In the genomic region with DNA sequence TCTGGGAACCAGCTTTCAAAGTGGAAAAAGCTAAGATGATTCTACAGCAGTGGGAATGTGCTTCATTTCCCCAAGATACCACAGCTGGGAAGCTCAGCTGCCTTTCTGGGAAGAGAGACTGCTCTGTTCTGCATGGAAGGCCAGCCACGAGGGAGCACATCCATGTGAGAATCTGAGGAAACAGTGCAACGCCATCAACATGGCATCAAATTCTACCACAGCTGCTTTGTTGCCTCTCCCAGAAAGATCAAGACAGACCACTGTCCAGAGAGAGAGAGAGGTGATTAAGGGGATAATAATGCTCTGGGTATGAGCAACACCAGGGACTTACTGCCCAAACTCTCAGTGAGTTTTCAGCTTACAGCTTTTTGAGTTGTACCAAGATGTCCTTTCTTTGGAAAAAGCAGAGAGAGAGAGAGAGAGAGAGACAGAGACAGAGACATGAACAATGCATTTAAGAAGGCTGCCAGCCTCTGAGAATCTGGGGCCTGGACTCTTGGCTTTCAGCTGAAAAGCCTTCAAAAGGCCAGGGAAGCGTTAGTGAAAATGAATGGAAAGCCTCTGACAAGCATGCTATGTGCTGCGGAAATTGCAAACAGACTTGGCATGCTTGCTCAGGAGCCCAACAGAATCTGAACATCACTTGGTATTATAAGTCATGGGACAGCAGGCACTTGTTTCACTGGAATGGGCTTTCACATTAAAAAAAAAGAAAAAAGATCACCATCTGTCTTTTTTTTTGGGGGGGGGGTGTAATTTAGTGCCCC, we compare ENCODE assay signal across 18 cellular contexts.
A peak's percentile ranks its signal among the peaks of the same experiment; 100 is the strongest.
DNase-seq lines count a peak whose midpoint lies in the region; ATAC-seq and TF ChIP-seq lines count a peak whose summit lies in the region.
"Had no signal": no experiment of that assay in that cellular context is flagged by ENCODE, and none has a peak within 500 bp of the region (broad histone marks: within the 10 kb centered on the region; RNA-seq: fewer than 3 reads in every experiment).

No MANE protein-coding gene starts in this region.

- H4K91ac ChIP-seq in neuronal stem cell (ENCODE audit: low read depth, low read length, poor library complexity), result no peak overlapping the region

- TF ChIP-seq CTCF in fibroblast of mammary gland (conservative IDR thresholded peaks at IDR 0.05; ENCODE audit: control insufficient read depth, insufficient read depth, low read depth, low read length), result no peak
- TF ChIP-seq CTCF in endothelial cell (IDR thresholded peaks at IDR 0.05; ENCODE audit: unreplicated experiment), result no peak

- H3K27me3 ChIP-seq in neuronal stem cell (ENCODE audit: control insufficient read depth in 3 of 3, insufficient read depth in 3 of 3, low read depth in 1 of 3, low read length in 3 of 3), result no peaks in the 10 kb centered on the region
- H3K27me3 ChIP-seq: BLaER1, sigmoid colon had no signal

- H2AK5ac ChIP-seq in neuronal stem cell (ENCODE audit: low read depth, low read length), result no peak overlapping the region

- H4K8ac ChIP-seq in neuronal stem cell (ENCODE audit: low read depth, low read length), result no peak overlapping the region

- intact Hi-C loops in posterior cingulate gyrus (cut with DNase I), result no loop called here

- no peaks in the 10 kb centered on the region for H3K79me1 ChIP-seq in neuronal stem cell (ENCODE audit: low read depth, low read length)

- peak overlapping the region; percentile 19 for H2AFZ ChIP-seq in neuronal stem cell (ENCODE audit: low read length)

- H3K4ac ChIP-seq in neuronal stem cell (ENCODE audit: low read length), result no peak overlapping the region

- H3K14ac ChIP-seq in neuronal stem cell (ENCODE audit: low read length), result no peak overlapping the region

- H3K4me3 Mint-ChIP-seq in endothelial cell (ENCODE audit: unreplicated experiment), result no peak overlapping the region
- H3K4me3 Mint-ChIP-seq: stimulated activated naive CD8-positive, alpha-beta T cell treated with anti-CD3 and anti-CD28 coated beads, Interleukin-15, Interleukin-2, amounts not matched to agents 100 ng/mL and 50 ng/mL, for 24 hours had no signal

- H3K23ac ChIP-seq in neuronal stem cell (ENCODE audit: low read depth, low read length, poor library complexity), result no peak overlapping the region

- ATAC-seq in HG03135 (IDR thresholded peaks at IDR 0.05; ENCODE audit: unreplicated experiment), result no peak
- ATAC-seq: Panc1 had no signal

- no peak overlapping the region for H3K9ac ChIP-seq in neuronal stem cell (ENCODE audit: low read depth, low read length, poor library complexity)
- H3K9ac ChIP-seq: BLaER1 had no signal

- H3K4me3 ChIP-seq in fibroblast of mammary gland (ENCODE audit: control insufficient read depth, low read depth, low read length) (no peak overlapping the region), neuronal stem cell (ENCODE audit: low read length in 2 of 2) (no peak overlapping the region)
- H3K4me3 ChIP-seq: BLaER1, sigmoid colon had no signal

- WGBS in neuronal stem cell (ENCODE audit: extremely low coverage in 2 of 2, insufficient read length in 2 of 2, insufficient replicate concordance in 1 of 2), 2 donors, result no CpG with 5 or more reads among the region's 4 CpGs

- no peak overlapping the region for H2BK12ac ChIP-seq in neuronal stem cell (ENCODE audit: low read length)

- H3K27ac ChIP-seq in neuronal stem cell (replicated peaks; ENCODE audit: low read length), result no peak overlapping the region
- H3K27ac ChIP-seq: BLaER1, sigmoid colon had no signal

- H3K4me1 ChIP-seq in neuronal stem cell (ENCODE audit: control insufficient read depth in 2 of 2, insufficient read depth in 1 of 2, low read depth in 1 of 2, low read length in 2 of 2), result peaks cover 0 to 3% of the 10 kb centered on the region in 2 donors
- H3K4me1 ChIP-seq: BLaER1, sigmoid colon had no signal

- DNase-seq in AG20443 (ENCODE audit: low spot score) (peak; percentile 73), M059J (ENCODE audit: low read depth) (peak; percentile 43), fibroblast of mammary gland (ENCODE audit: low read depth) (peak; percentile 71), neuronal stem cell (ENCODE audit: low spot score) (no peak), posterior cingulate gyrus (no peak), SKM-1 treated with dmso at 0.1 percent for 144 hours (lab: John Stamatoyannopoulos, UW; ENCODE audit: unreplicated experiment) (no peak), endothelial cell (ENCODE audit: low spot score) (no peak)
- DNase-seq: activated CD4-positive, CD25-positive, alpha-beta regulatory T cell treated with anti-CD3 and anti-CD28 coated beads, Interleukin-2, amount 50 U/mL, for 72 hours; activated CD8-positive, alpha-beta memory T cell treated with anti-CD3 and anti-CD28 coated beads, Interleukin-2, amount 50 U/mL, for 48 hours; activated naive CD4-positive, alpha-beta T cell treated with anti-CD3 and anti-CD28 coated beads, Interleukin-2, amount 50 U/mL, for 16 hours; DMS53; NCI-H187; NCI-H510A; sigmoid colon had no signal

- no peaks in the 10 kb centered on the region for H3K36me3 Mint-ChIP-seq in endothelial cell (ENCODE audit: low read depth, unreplicated experiment)

- no peak overlapping the region for H3K4me2 ChIP-seq in neuronal stem cell (ENCODE audit: insufficient read depth, low read length, poor library complexity, severe bottlenecking)
- H3K4me2 ChIP-seq: BLaER1 had no signal

- no peaks in the 10 kb centered on the region for H3K27me3 Mint-ChIP-seq in endothelial cell (ENCODE audit: unreplicated experiment)
- H3K27me3 Mint-ChIP-seq: stimulated activated naive CD8-positive, alpha-beta T cell treated with anti-CD3 and anti-CD28 coated beads, Interleukin-15, Interleukin-2, amounts not matched to agents 100 ng/mL and 50 ng/mL, for 24 hours had no signal

- no peak overlapping the region for H2BK5ac ChIP-seq in neuronal stem cell (ENCODE audit: low read length)

- no peaks in the 10 kb centered on the region for H3K4me1 Mint-ChIP-seq in endothelial cell (ENCODE audit: unreplicated experiment)

- H2BK120ac ChIP-seq in neuronal stem cell (ENCODE audit: low read depth, low read length), result no peak overlapping the region

- H3K27ac Mint-ChIP-seq in endothelial cell (ENCODE audit: unreplicated experiment), result no peak overlapping the region
- H3K27ac Mint-ChIP-seq: stimulated activated naive CD8-positive, alpha-beta T cell treated with anti-CD3 and anti-CD28 coated beads, Interleukin-15, Interleukin-2, amounts not matched to agents 100 ng/mL and 50 ng/mL, for 24 hours had no signal

- no peaks in the 10 kb centered on the region for H3K9me3 Mint-ChIP-seq in endothelial cell (ENCODE audit: unreplicated experiment)

- no peaks in the 10 kb centered on the region for H3K36me3 ChIP-seq in neuronal stem cell (replicated peaks in 1 of 2; ENCODE audit: control insufficient read depth in 2 of 2, insufficient read depth in 2 of 2, low read length in 2 of 2)
- H3K36me3 ChIP-seq: BLaER1, sigmoid colon had no signal

- H2BK15ac ChIP-seq in neuronal stem cell (ENCODE audit: low read length), result no peak overlapping the region

- H3K9me3 ChIP-seq in neuronal stem cell (replicated peaks in 1 of 2; ENCODE audit: control insufficient read depth in 2 of 2, insufficient read depth in 1 of 2, low read depth in 1 of 2, low read length in 2 of 2), result no peaks in the 10 kb centered on the region
- H3K9me3 ChIP-seq: BLaER1, sigmoid colon had no signal

- H3K18ac ChIP-seq in neuronal stem cell (ENCODE audit: low read length), result peak overlapping the region; percentile 68

Comparison
In these comparisons a context has a peak if more than half of its experiments do, and no peak if none do; other contexts are left out.
1. DNase-seq: peak in AG20443 (single experiment), M059J (single experiment) and fibroblast of mammary gland (single experiment); none in neuronal stem cell (single experiment), posterior cingulate gyrus (0 of 10), SKM-1 treated with dmso at 0.1 percent for 144 hours (single experiment) and endothelial cell (single experiment).